8 cellular contexts compared by ENCODE assay signal in the genomic region with DNA sequence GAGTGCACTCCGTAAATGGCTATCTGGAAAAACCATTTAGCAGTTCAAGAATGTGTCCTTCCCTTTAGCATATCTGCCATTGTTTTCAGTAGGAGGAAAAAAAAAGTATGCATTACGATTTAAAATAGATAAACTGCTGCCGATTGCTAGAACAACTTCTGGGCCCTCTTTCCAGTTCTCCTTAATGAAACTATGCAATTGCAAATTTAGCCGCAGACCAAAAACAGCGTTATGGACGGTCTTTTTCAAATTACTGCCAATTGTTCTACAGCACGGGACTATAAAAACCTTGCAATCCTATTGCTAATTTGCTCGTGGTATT. TPM values are rescaled to one million over a fixed set of nuclear protein-coding genes. Genes with fewer than 3 reads are reported as not detected.
DNase-seq lines count a peak whose midpoint lies in the region; ATAC-seq and TF ChIP-seq lines count a peak whose summit lies in the region.

No MANE protein-coding gene starts in this region.

- peaks cover 31% of the 10 kb centered on the region for H3K27me3 ChIP-seq in HL-60 (ENCODE audit: insufficient read depth, poor library complexity, severe bottlenecking)
- no peaks in the 10 kb centered on the region for H3K27me3 ChIP-seq in mammary epithelial cell (ENCODE audit: insufficient read depth, low read length)
- no peaks in the 10 kb centered on the region for H3K27me3 ChIP-seq in mucosa of rectum (ENCODE audit: control insufficient read depth in 2 of 2, insufficient read depth in 2 of 2, low read length in 2 of 2)

- no peaks in the 10 kb centered on the region for H3K36me3 ChIP-seq in mammary epithelial cell (ENCODE audit: insufficient read depth, low read length)
- peaks cover 0 to under 1% of the 10 kb centered on the region in 2 donors for H3K36me3 ChIP-seq in mucosa of rectum (ENCODE audit: control insufficient read depth in 2 of 2, insufficient read depth in 2 of 2, low read length in 2 of 2)

- H3K9me3 ChIP-seq in mammary epithelial cell (replicated peaks; ENCODE audit: insufficient read depth, low read length) (no peaks in the 10 kb centered on the region), mucosa of rectum (ENCODE audit: control insufficient read depth in 2 of 2, low read length in 2 of 2) (no peaks in the 10 kb centered on the region)

- H3K4me3 ChIP-seq in HL-60 (replicated peaks; ENCODE audit: insufficient read depth, low read length) (peak overlapping the region; percentile 63), mammary epithelial cell (replicated peaks in 1 of 3; ENCODE audit: insufficient read depth in 1 of 3, low read depth in 2 of 3, low read length in 3 of 3) (peak overlapping the region; percentile 44 to 78 (median 59)), mucosa of rectum (ENCODE audit: low read length in 2 of 2) (peak overlapping the region; percentile 98)

- H3K4me1 ChIP-seq in mammary epithelial cell (ENCODE audit: insufficient read depth, low read length) (peaks cover 4% of the 10 kb centered on the region), mucosa of rectum (ENCODE audit: control insufficient read depth in 2 of 2, insufficient read depth in 2 of 2, low read length in 2 of 2) (peaks cover 13 to 16% of the 10 kb centered on the region in 2 donors)

- peak overlapping the region; percentile 94 for H3K4me2 ChIP-seq in mammary epithelial cell (ENCODE audit: insufficient read depth, low read depth, low read length)

- H2AFZ ChIP-seq in mammary epithelial cell (ENCODE audit: low read depth, low read length): peak overlapping the region; percentile 86

- H3K9ac ChIP-seq in mammary epithelial cell (ENCODE audit: insufficient read depth, low read length) (peak overlapping the region; percentile 91), mucosa of rectum (ENCODE audit: low read depth in 1 of 2, low read length in 2 of 2) (peak overlapping the region; percentile 99)

- ATAC-seq in HG02981 (IDR thresholded peaks at IDR 0.05; ENCODE audit: unreplicated experiment): no peak

- no TSS peak for BruUV-seq in mammary epithelial cell (replicated peaks; lab: Mats Ljungman, UMichigan)

- H4K20me1 ChIP-seq in mammary epithelial cell (ENCODE audit: insufficient read depth, low read length): no peaks in the 10 kb centered on the region

- peaks cover 28% of the 10 kb centered on the region for H3K79me2 ChIP-seq in mammary epithelial cell (ENCODE audit: insufficient read depth, low read length)

- intact Hi-C loops in mammary epithelial cell (cut with micrococcal nuclease): loop anchor here (1.0 to 5.0 kb wide), 6 partner anchors 91 to 614 kb away; a partner anchor contains a TSS

- dilution Hi-C loops in mammary epithelial cell (cut with HindIII; ENCODE audit: low sequenced_read_pairs): no loop called here

- CTCF ChIA-PET in mammary epithelial cell (lab: Charles Lee; ENCODE audit: low non-redundant PET): no interaction called here

- DNase-seq in HL-60 (ENCODE audit: low read depth in 1 of 2, low spot score in 1 of 2): no peak
- no peak for DNase-seq in mammary epithelial cell
- DNase-seq in activated CD4-positive, CD25-positive, alpha-beta regulatory T cell treated with anti-CD3 and anti-CD28 coated beads, Interleukin-2, amount 50 U/mL, for 72 hours: no peak
- DNase-seq in stimulated activated naive CD4-positive, alpha-beta T cell (lab: John Stamatoyannopoulos, UW): no peak
- no peak for DNase-seq in amygdala (lab: John Stamatoyannopoulos, UW)

- H3K27ac ChIP-seq in 22Rv1: peak overlapping the region; percentile 100
- H3K27ac ChIP-seq in HL-60 (replicated peaks): no peak overlapping the region
- peak overlapping the region; percentile 95 for H3K27ac ChIP-seq in mammary epithelial cell (ENCODE audit: insufficient read depth, low read depth, low read length)
- H3K27ac ChIP-seq in mucosa of rectum (ENCODE audit: low read depth in 2 of 2, low read length in 2 of 2): peak overlapping the region; percentile 99 to 100

- 2% methylated on average over 8 of the region's 8 CpGs for WGBS in mammary epithelial cell (ENCODE audit: low coverage, missing lambda C conversion rate)

- no peak; the same call in 1 of the 2 replicates for TF ChIP-seq CTCF in 22Rv1 (IDR thresholded peaks at IDR 0.05)
- no peak for TF ChIP-seq CTCF in HL-60 (IDR thresholded peaks at IDR 0.05; ENCODE audit: insufficient read depth, low read length)
- no peak for TF ChIP-seq CTCF in mammary epithelial cell (conservative IDR thresholded peaks at IDR 0.05 in 1 of 2, IDR thresholded peaks at IDR 0.05 in 1 of 2; ENCODE audit: extremely low read depth in 1 of 2, insufficient read depth in 1 of 2, low read depth in 1 of 2, low read length in 2 of 2)

- in situ Hi-C loops in mammary epithelial cell (cut with MboI; ENCODE audit: low sequenced_read_pairs in 2 of 2): loop anchor here in 1 of 2 donors (5.0 to 25.0 kb wide), 2 partner anchors 221 to 376 kb away; no protein-coding TSS in a partner anchor

RNA-seq across cellular contexts. Expression of a gene that starts 1.3 kb away (rescaled TPM):
- 10 to 100 TPM; 36.3 to 63.8 TPM for total RNA-seq in mammary epithelial cell
- 11.2 TPM for polyA plus RNA-seq in mammary epithelial cell
- polyA minus RNA-seq in mammary epithelial cell: 27.0 TPM
